In genomic region chr12:60173213-60174170, GRCh38 we compare ENCODE assay signal across 1 cellular context.
TF ChIP-seq lines count a peak whose summit lies in the region.

No MANE protein-coding gene starts in this region.

TF ChIP-seq in GM23338, 12 proteins besides CTCF, POLR2A, EP300 and RAD21 (continued from another document):
- TF ChIP-seq, protein P1, sequence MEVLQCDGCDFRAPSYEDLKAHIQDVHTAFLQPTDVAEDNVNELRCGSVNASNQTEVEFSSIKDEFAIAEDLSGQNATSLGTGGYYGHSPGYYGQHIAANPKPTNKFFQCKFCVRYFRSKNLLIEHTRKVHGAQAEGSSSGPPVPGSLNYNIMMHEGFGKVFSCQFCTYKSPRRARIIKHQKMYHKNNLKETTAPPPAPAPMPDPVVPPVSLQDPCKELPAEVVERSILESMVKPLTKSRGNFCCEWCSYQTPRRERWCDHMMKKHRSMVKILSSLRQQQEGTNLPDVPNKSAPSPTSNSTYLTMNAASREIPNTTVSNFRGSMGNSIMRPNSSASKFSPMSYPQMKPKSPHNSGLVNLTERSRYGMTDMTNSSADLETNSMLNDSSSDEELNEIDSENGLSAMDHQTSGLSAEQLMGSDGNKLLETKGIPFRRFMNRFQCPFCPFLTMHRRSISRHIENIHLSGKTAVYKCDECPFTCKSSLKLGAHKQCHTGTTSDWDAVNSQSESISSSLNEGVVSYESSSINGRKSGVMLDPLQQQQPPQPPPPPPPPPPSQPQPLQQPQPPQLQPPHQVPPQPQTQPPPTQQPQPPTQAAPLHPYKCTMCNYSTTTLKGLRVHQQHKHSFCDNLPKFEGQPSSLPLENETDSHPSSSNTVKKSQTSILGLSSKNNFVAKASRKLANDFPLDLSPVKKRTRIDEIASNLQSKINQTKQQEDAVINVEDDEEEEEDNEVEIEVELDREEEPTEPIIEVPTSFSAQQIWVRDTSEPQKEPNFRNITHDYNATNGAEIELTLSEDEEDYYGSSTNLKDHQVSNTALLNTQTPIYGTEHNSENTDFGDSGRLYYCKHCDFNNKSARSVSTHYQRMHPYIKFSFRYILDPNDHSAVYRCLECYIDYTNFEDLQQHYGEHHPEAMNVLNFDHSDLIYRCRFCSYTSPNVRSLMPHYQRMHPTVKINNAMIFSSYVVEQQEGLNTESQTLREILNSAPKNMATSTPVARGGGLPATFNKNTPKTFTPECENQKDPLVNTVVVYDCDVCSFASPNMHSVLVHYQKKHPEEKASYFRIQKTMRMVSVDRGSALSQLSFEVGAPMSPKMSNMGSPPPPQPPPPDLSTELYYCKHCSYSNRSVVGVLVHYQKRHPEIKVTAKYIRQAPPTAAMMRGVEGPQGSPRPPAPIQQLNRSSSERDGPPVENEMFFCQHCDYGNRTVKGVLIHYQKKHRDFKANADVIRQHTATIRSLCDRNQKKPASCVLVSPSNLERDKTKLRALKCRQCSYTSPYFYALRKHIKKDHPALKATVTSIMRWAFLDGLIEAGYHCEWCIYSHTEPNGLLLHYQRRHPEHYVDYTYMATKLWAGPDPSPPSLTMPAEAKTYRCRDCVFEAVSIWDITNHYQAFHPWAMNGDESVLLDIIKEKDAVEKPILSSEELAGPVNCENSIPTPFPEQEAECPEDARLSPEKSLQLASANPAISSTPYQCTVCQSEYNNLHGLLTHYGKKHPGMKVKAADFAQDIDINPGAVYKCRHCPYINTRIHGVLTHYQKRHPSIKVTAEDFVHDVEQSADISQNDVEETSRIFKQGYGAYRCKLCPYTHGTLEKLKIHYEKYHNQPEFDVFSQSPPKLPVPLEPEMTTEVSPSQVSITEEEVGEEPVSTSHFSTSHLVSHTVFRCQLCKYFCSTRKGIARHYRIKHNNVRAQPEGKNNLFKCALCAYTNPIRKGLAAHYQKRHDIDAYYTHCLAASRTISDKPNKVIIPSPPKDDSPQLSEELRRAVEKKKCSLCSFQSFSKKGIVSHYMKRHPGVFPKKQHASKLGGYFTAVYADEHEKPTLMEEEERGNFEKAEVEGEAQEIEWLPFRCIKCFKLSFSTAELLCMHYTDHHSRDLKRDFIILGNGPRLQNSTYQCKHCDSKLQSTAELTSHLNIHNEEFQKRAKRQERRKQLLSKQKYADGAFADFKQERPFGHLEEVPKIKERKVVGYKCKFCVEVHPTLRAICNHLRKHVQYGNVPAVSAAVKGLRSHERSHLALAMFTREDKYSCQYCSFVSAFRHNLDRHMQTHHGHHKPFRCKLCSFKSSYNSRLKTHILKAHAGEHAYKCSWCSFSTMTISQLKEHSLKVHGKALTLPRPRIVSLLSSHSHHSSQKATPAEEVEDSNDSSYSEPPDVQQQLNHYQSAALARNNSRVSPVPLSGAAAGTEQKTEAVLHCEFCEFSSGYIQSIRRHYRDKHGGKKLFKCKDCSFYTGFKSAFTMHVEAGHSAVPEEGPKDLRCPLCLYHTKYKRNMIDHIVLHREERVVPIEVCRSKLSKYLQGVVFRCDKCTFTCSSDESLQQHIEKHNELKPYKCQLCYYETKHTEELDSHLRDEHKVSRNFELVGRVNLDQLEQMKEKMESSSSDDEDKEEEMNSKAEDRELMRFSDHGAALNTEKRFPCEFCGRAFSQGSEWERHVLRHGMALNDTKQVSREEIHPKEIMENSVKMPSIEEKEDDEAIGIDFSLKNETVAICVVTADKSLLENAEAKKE (CRISPR knock-in tag; IDR thresholded peaks at IDR 0.05) = no peak
- TF ChIP-seq EZH2phosphoT487 (IDR thresholded peaks at IDR 0.05; ENCODE audit: unreplicated experiment) (no peak), EZH2 (IDR thresholded peaks at IDR 0.05; ENCODE audit: low read depth, unreplicated experiment) (no peak), ETS1 (IDR thresholded peaks at IDR 0.05) (no peak)
